Comparison of ENCODE assay signal across 39 cellular contexts in the genomic region with DNA sequence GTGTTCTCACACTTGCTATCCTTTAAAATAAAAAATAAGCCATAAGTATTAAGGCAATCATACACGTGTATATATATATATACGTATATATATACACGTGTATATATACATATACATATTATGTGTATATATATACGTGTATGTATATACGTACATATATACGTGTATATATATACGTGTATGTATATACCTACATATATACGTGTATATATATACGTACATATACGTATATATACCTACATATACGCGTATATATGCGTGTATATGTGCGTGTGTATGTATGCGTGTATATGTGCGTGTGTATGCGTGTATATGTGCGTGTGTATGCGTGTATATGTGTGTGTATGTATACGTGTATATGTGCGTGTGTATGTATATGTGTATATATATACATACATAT.
"Had no signal": no experiment of that assay in that cellular context is flagged by ENCODE, and none has a peak within 500 bp of the region (broad histone marks: within the 10 kb centered on the region; RNA-seq: fewer than 3 reads in every experiment).

No MANE protein-coding gene starts in this region.

- H3K4me3 ChIP-seq: ascending aorta, cardiac muscle cell had no signal

- H3K27me3 ChIP-seq: ascending aorta, cardiac muscle cell had no signal

- ATAC-seq: activated CD4-positive, alpha-beta T cell treated with anti-CD3 and anti-CD28 coated beads for 36 hours; activated CD4-positive, CD25-positive, alpha-beta regulatory T cell treated with anti-CD3 and anti-CD28 coated beads, Interleukin-2, amount 50 U/mL, for 24 hours; activated CD8-positive, alpha-beta memory T cell treated with anti-CD3 and anti-CD28 coated beads, Interleukin-2, amount 10 ng/mL, durations not matched to agents 7 days and 5 days; activated CD8-positive, alpha-beta T cell treated with anti-CD3 and anti-CD28 coated beads, Interleukin-2, amount 10 ng/mL, durations not matched to agents 7 days and 5 days; activated naive CD8-positive, alpha-beta T cell treated with anti-CD3 and anti-CD28 coated beads, Interleukin-2, amount 50 U/mL, for 24 hours had no signal

- FAIRE-seq: bronchial epithelial cell, TTC549 had no signal

- H3K4me1 Mint-ChIP-seq: activated CD4-positive, alpha-beta memory T cell treated with anti-CD3 and anti-CD28 coated beads, Interleukin-2, amount 10 ng/mL, durations not matched to agents 7 days and 5 days; activated CD4-positive, alpha-beta T cell treated with anti-CD3 and anti-CD28 coated beads for 36 hours; activated CD4-positive, alpha-beta T cell treated with anti-CD3 and anti-CD28 coated beads, Interleukin-2, amount 10 ng/mL, durations not matched to agents 7 days and 5 days; activated CD8-positive, alpha-beta memory T cell treated with anti-CD3 and anti-CD28 coated beads, Interleukin-2, amount 10 ng/mL, durations not matched to agents 7 days and 5 days; activated naive CD4-positive, alpha-beta T cell treated with anti-CD3 and anti-CD28 coated beads, Interleukin-2, amount 10 ng/mL, durations not matched to agents 7 days and 5 days; activated naive CD4-positive, alpha-beta T cell treated with anti-CD3 and anti-CD28 coated beads, Interleukin-2, amount 50 U/mL, for 24 hours; activated naive CD8-positive, alpha-beta T cell treated with anti-CD3 and anti-CD28 coated beads, Interleukin-2, amount 10 ng/mL, durations not matched to agents 7 days and 5 days; activated naive CD8-positive, alpha-beta T cell treated with anti-CD3 and anti-CD28 coated beads, Interleukin-2, amount 50 U/mL, for 24 hours; brain; central memory CD8-positive, alpha-beta T cell had no signal

- H3K4me1 ChIP-seq: ascending aorta had no signal

- H3K27ac Mint-ChIP-seq: activated CD4-positive, alpha-beta memory T cell treated with anti-CD3 and anti-CD28 coated beads, Interleukin-2, amount 10 ng/mL, durations not matched to agents 7 days and 5 days; activated CD4-positive, alpha-beta T cell treated with anti-CD3 and anti-CD28 coated beads for 36 hours; activated CD4-positive, alpha-beta T cell treated with anti-CD3 and anti-CD28 coated beads, Interleukin-2, amount 10 ng/mL, durations not matched to agents 7 days and 5 days; activated CD8-positive, alpha-beta memory T cell treated with anti-CD3 and anti-CD28 coated beads, Interleukin-2, amount 10 ng/mL, durations not matched to agents 7 days and 5 days; activated CD8-positive, alpha-beta T cell treated with anti-CD3 and anti-CD28 coated beads, Interleukin-2, amount 10 ng/mL, durations not matched to agents 7 days and 5 days; activated naive CD4-positive, alpha-beta T cell treated with anti-CD3 and anti-CD28 coated beads, Interleukin-2, amount 10 ng/mL, durations not matched to agents 7 days and 5 days; activated naive CD4-positive, alpha-beta T cell treated with anti-CD3 and anti-CD28 coated beads, Interleukin-2, amount 50 U/mL, for 24 hours; activated naive CD8-positive, alpha-beta T cell; activated naive CD8-positive, alpha-beta T cell treated with anti-CD3 and anti-CD28 coated beads, Interleukin-2, amount 10 ng/mL, durations not matched to agents 7 days and 5 days; activated naive CD8-positive, alpha-beta T cell treated with anti-CD3 and anti-CD28 coated beads, Interleukin-2, amount 50 U/mL, for 24 hours; activated T-cell treated with anti-CD3 and anti-CD28 coated beads, Interleukin-2, amount 50 U/mL, for 24 hours; activated T-helper 2 cell treated with anti-CD3 and anti-CD28 coated beads, Interferon-gamma antibody, Interleukin-2, Interleukin-4, amounts not matched to agents 10 μg/mL and 5 μg/mL and 100 μg/mL, durations not matched to agents 14 hours and 24 hours and 36 hours; brain; T-helper 1 cell treated with Interleukin-12 subunit alpha and Interleukin-12 subunit beta and Interleukin-4 antibody, amounts not matched to agents 30 μg/mL and 1 μg/mL, for 36 hours; T-helper 2 cell treated with Interferon-gamma antibody and Interleukin-4, amounts not matched to agents 5 μg/mL and 100 μg/mL, for 36 hours had no signal

- H3K4me3 Mint-ChIP-seq: activated CD4-positive, alpha-beta memory T cell treated with anti-CD3 and anti-CD28 coated beads, Interleukin-2, amount 10 ng/mL, durations not matched to agents 7 days and 5 days; activated CD4-positive, alpha-beta T cell treated with anti-CD3 and anti-CD28 coated beads for 36 hours; activated CD4-positive, alpha-beta T cell treated with anti-CD3 and anti-CD28 coated beads, Interleukin-2, amount 10 ng/mL, durations not matched to agents 7 days and 5 days; activated CD8-positive, alpha-beta memory T cell treated with anti-CD3 and anti-CD28 coated beads, Interleukin-2, amount 10 ng/mL, durations not matched to agents 7 days and 5 days; activated CD8-positive, alpha-beta T cell treated with anti-CD3 and anti-CD28 coated beads, Interleukin-2, amount 10 ng/mL, durations not matched to agents 7 days and 5 days; activated naive CD4-positive, alpha-beta T cell treated with anti-CD3 and anti-CD28 coated beads, Interleukin-2, amount 10 ng/mL, durations not matched to agents 7 days and 5 days; activated naive CD4-positive, alpha-beta T cell treated with anti-CD3 and anti-CD28 coated beads, Interleukin-2, amount 50 U/mL, for 24 hours; activated naive CD8-positive, alpha-beta T cell; activated naive CD8-positive, alpha-beta T cell treated with anti-CD3 and anti-CD28 coated beads, Interleukin-2, amount 10 ng/mL, durations not matched to agents 7 days and 5 days; activated naive CD8-positive, alpha-beta T cell treated with anti-CD3 and anti-CD28 coated beads, Interleukin-2, amount 50 U/mL, for 24 hours; activated T-cell treated with anti-CD3 and anti-CD28 coated beads, Interleukin-2, amount 50 U/mL, for 24 hours; brain; central memory CD8-positive, alpha-beta T cell; T-helper 1 cell treated with Interleukin-12 subunit alpha and Interleukin-12 subunit beta and Interleukin-4 antibody, amounts not matched to agents 30 μg/mL and 1 μg/mL, for 36 hours; T-helper 2 cell treated with Interferon-gamma antibody and Interleukin-4, amounts not matched to agents 5 μg/mL and 100 μg/mL, for 36 hours had no signal

- H3K27me3 Mint-ChIP-seq: activated CD4-positive, alpha-beta memory T cell treated with anti-CD3 and anti-CD28 coated beads, Interleukin-2, amount 10 ng/mL, durations not matched to agents 7 days and 5 days; activated CD4-positive, alpha-beta T cell treated with anti-CD3 and anti-CD28 coated beads, Interleukin-2, amount 10 ng/mL, durations not matched to agents 7 days and 5 days; activated CD8-positive, alpha-beta memory T cell treated with anti-CD3 and anti-CD28 coated beads, Interleukin-2, amount 10 ng/mL, durations not matched to agents 7 days and 5 days; activated naive CD4-positive, alpha-beta T cell treated with anti-CD3 and anti-CD28 coated beads, Interleukin-2, amount 10 ng/mL, durations not matched to agents 7 days and 5 days; activated naive CD8-positive, alpha-beta T cell treated with anti-CD3 and anti-CD28 coated beads, Interleukin-2, amount 10 ng/mL, durations not matched to agents 7 days and 5 days; activated naive CD8-positive, alpha-beta T cell treated with anti-CD3 and anti-CD28 coated beads, Interleukin-2, amount 50 U/mL, for 24 hours; activated T-cell treated with anti-CD3 and anti-CD28 coated beads, Interleukin-2, amount 50 U/mL, for 24 hours; central memory CD8-positive, alpha-beta T cell had no signal

- H3K36me3 Mint-ChIP-seq: activated CD8-positive, alpha-beta memory T cell treated with anti-CD3 and anti-CD28 coated beads, Interleukin-2, amount 10 ng/mL, durations not matched to agents 7 days and 5 days; activated naive CD4-positive, alpha-beta T cell treated with anti-CD3 and anti-CD28 coated beads, Interleukin-2, amount 10 ng/mL, durations not matched to agents 7 days and 5 days; activated naive CD4-positive, alpha-beta T cell treated with anti-CD3 and anti-CD28 coated beads, Interleukin-2, amount 50 U/mL, for 24 hours; activated naive CD8-positive, alpha-beta T cell; activated naive CD8-positive, alpha-beta T cell treated with anti-CD3 and anti-CD28 coated beads, Interleukin-2, amount 10 ng/mL, durations not matched to agents 7 days and 5 days; brain had no signal

- H3K27ac ChIP-seq: ascending aorta, cardiac muscle cell, VCaP had no signal

- DNase-seq: activated CD4-positive, alpha-beta memory T cell treated with anti-CD3 and anti-CD28 coated beads, Interleukin-2, amount 10 ng/mL, durations not matched to agents 7 days and 5 days; activated CD4-positive, alpha-beta T cell treated with anti-CD3 and anti-CD28 coated beads for 1 hour; activated CD4-positive, alpha-beta T cell treated with anti-CD3 and anti-CD28 coated beads for 36 hours; activated CD4-positive, alpha-beta T cell treated with anti-CD3 and anti-CD28 coated beads for 48 hours; activated CD4-positive, alpha-beta T cell treated with anti-CD3 and anti-CD28 coated beads, Interleukin-2, amount 10 ng/mL, durations not matched to agents 7 days and 5 days; activated CD4-positive, alpha-beta T cell treated with anti-CD3 and anti-CD28 coated beads, Interleukin-2, amount 50 U/mL, for 48 hours; activated CD4-positive, CD25-positive, alpha-beta regulatory T cell; activated CD8-positive, alpha-beta memory T cell treated with anti-CD3 and anti-CD28 coated beads for 24 hours; activated CD8-positive, alpha-beta memory T cell treated with anti-CD3 and anti-CD28 coated beads, Interleukin-2, amount 10 ng/mL, durations not matched to agents 7 days and 5 days; activated CD8-positive, alpha-beta memory T cell treated with anti-CD3 and anti-CD28 coated beads, Interleukin-2, amount 50 U/mL, for 48 hours; activated CD8-positive, alpha-beta T cell treated with anti-CD3 and anti-CD28 coated beads, Interleukin-2, amount 10 ng/mL, durations not matched to agents 7 days and 5 days; activated effector memory CD4-positive, alpha-beta T cell treated with Interleukin-2 at 50 U/mL for 16 hours; activated gamma-delta T cell; activated naive CD4-positive, alpha-beta T cell treated with anti-CD3 and anti-CD28 coated beads, Interleukin-2, amount 10 ng/mL, durations not matched to agents 7 days and 5 days; activated naive CD4-positive, alpha-beta T cell treated with Interleukin-2 at 50 U/mL for 16 hours; activated naive CD8-positive, alpha-beta T cell treated with anti-CD3 and anti-CD28 coated beads, Interleukin-2, amount 10 ng/mL, durations not matched to agents 7 days and 5 days; activated naive CD8-positive, alpha-beta T cell treated with anti-CD3 and anti-CD28 coated beads, Interleukin-2, amount 50 U/mL, for 24 hours; activated T-cell treated with anti-CD3 and anti-CD28 coated beads, Interleukin-2, amount 50 U/mL, for 24 hours; activated T-cell treated with anti-CD3 and anti-CD28 coated beads, Interleukin-2, amount 50 U/mL, for 48 hours; amygdala; anterior cingulate cortex; caudate nucleus; cerebellar nuclear complex; T-helper 1 cell; T-helper 2 cell; T-helper 9 cell had no signal

- H3K36me3 ChIP-seq: ascending aorta, cardiac muscle cell had no signal

- H3K9me3 ChIP-seq: ascending aorta had no signal
